ENCODE assay signal across 9 cellular contexts in the genomic region with DNA sequence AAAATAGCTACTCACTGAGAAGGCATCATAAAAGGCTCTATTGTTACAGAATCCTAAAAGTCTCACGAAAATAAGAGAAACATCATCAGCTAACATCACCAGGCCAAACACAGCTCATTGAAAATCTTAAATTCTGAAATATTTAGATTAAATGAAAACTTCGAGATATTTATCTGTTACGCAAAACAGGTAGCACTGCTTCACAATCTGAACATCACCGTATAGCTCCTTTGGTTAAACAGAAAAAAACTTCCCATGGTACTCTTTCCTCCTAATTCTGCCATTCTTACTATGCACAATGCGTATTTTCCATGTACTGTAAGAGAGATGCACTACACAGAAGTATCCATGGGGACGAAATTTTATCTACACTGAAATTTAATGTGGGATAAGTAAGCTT. TPM values are rescaled to one million over a fixed set of nuclear protein-coding genes. Genes with fewer than 3 reads are reported as not detected.
DNase-seq lines count a peak whose midpoint lies in the region; ATAC-seq and TF ChIP-seq lines count a peak whose summit lies in the region.
"Had no signal": no experiment of that assay in that cellular context is flagged by ENCODE, and none has a peak within 500 bp of the region (broad histone marks: within the 10 kb centered on the region; RNA-seq: fewer than 3 reads in every experiment).

No MANE protein-coding gene starts in this region.

- H3K9me3 ChIP-seq in BE2C (no peaks in the 10 kb centered on the region; the same call in 1 of the 2 replicates), HUES48 (ENCODE audit: control insufficient read depth, insufficient read depth, low read length) (no peaks in the 10 kb centered on the region)

- H3K4me1 ChIP-seq in BE2C: peaks cover 6% of the 10 kb centered on the region; the same call in 1 of the 2 replicates
- peaks cover 17% of the 10 kb centered on the region; the same call in 1 of the 2 replicates for H3K4me1 ChIP-seq in HUES48 (ENCODE audit: control insufficient read depth, insufficient read depth, low read length)

- no peak for ATAC-seq in naive B cell (ENCODE audit: low read depth in 2 of 2)
- ATAC-seq: activated naive CD4-positive, alpha-beta T cell treated with anti-CD3 and anti-CD28 coated beads, Interleukin-2, amount 50 U/mL, for 72 hours had no signal

- peak overlapping the region; percentile 95 to 100 (median 99) for H3K4me3 Mint-ChIP-seq in brain
- peak overlapping the region; percentile 92 to 100 (median 99) for H3K4me3 Mint-ChIP-seq in naive B cell

- H3K9ac ChIP-seq in HUES48 (ENCODE audit: low read depth, low read length): no peak overlapping the region

- H3K9me3 Mint-ChIP-seq in brain (peaks cover 3 to 6% (median 4%) of the 10 kb centered on the region in 5 experiments), naive B cell (no peaks in the 10 kb centered on the region)
- H3K9me3 Mint-ChIP-seq: activated naive CD4-positive, alpha-beta T cell treated with anti-CD3 and anti-CD28 coated beads, Interleukin-2, amount 50 U/mL, for 72 hours had no signal

- no peak overlapping the region for H3K27ac ChIP-seq in HUES48 (ENCODE audit: low read depth, low read length)
- H3K27ac ChIP-seq in RWPE1: no peak overlapping the region

- H3K27me3 ChIP-seq in BE2C (0 out of 2 replicates have a peak, but pooled peaks cover 3% of the 10 kb centered on the region), HUES48 (ENCODE audit: control insufficient read depth, insufficient read depth, low read length) (peaks cover 29% of the 10 kb centered on the region)

- DNase-seq in BE2C (no peak), naive B cell (no peak), NCI-H1092 (lab: John Stamatoyannopoulos, UW) (no peak), RWPE1 (ENCODE audit: low spot score) (no peak), putamen (ENCODE audit: low spot score) (no peak)
- DNase-seq in activated CD4-positive, alpha-beta T cell treated with anti-CD3 and anti-CD28 coated beads for 48 hours: no peak

- no peaks in the 10 kb centered on the region for H3K36me3 ChIP-seq in BE2C
- H3K36me3 ChIP-seq in HUES48 (ENCODE audit: control insufficient read depth, insufficient read depth, low read length): no peaks in the 10 kb centered on the region

- TF ChIP-seq CTCF in BE2C (IDR thresholded peaks at IDR 0.05; ENCODE audit: low read depth, low read length): no peak
- TF ChIP-seq CTCF in brain (conservative IDR thresholded peaks at IDR 0.05): no peak
- TF ChIP-seq CTCF in RWPE1 (conservative IDR thresholded peaks at IDR 0.05; ENCODE audit: low read depth): no peak

- CTCF ChIA-PET in RWPE1 (lab: Yijun Ruan, JAX): interaction anchor here (0.5 to 0.7 kb wide), 2 partner anchors 70 to 336 kb away, joined by 3 to 7 read pairs; no protein-coding TSS in a partner anchor

- H3K4me3 ChIP-seq in BE2C (ENCODE audit: low read depth, low read length): peak overlapping the region; percentile 97
- peak overlapping the region; percentile 74 for H3K4me3 ChIP-seq in HUES48 (ENCODE audit: low read depth, low read length)

- peaks cover 15% of the 10 kb centered on the region for H3K27me3 Mint-ChIP-seq in brain
- H3K27me3 Mint-ChIP-seq in naive B cell: no peaks in the 10 kb centered on the region

- peaks cover 39% of the 10 kb centered on the region for H3K4me1 Mint-ChIP-seq in brain
- H3K4me1 Mint-ChIP-seq in naive B cell: peaks cover 27 to 58% (median 36%) of the 10 kb centered on the region in 3 donors

- POLR2A ChIA-PET in RWPE1 (lab: Yijun Ruan, JAX; ENCODE audit: low non-redundant PET): no interaction called here

- H3K27ac Mint-ChIP-seq in brain (peak overlapping the region in 3 of 5 experiments; percentile 91 to 99 (median 97)), naive B cell (peak overlapping the region in 4 of 6 donors; percentile 34 to 97 (median 49))

- H3K36me3 Mint-ChIP-seq in brain (peaks cover 24% of the 10 kb centered on the region), naive B cell (peaks cover 5 to 6% of the 10 kb centered on the region in 2 donors)

RNA-seq across cellular contexts. Expression of a gene that starts 2.1 kb away (rescaled TPM):
- 7.9 TPM for polyA plus RNA-seq in BE2C (2012; ENCODE audit: insufficient read depth, insufficient read length, low read depth)
- polyA plus RNA-seq in brain (ENCODE audit: insufficient read depth, low read depth, low replicate concordance) (6.1 TPM), naive B cell (ENCODE audit: low read depth in 6 of 6) (10 to 100 TPM in 4 of 6 donors, 1 to 10 TPM in 2; 9.4 to 20.8 (median 13.2) TPM)
